Comparison of ENCODE assay signal across 2 cellular contexts in genomic region chr1:31593770-31594632, GRCh38.
A peak's percentile ranks its signal among the peaks of the same experiment; 100 is the strongest.
TF ChIP-seq lines count a peak whose summit lies in the region.

No MANE protein-coding gene starts in this region.

TF ChIP-seq in HEK293, 187 proteins besides CTCF, POLR2A, EP300 and RAD21 (continued from another document and continues in another):
- TF ChIP-seq ZNF843 (tag by site-specific recombination; IDR thresholded peaks at IDR 0.05): no peak
- TF ChIP-seq ZNF501 (tag by site-specific recombination; IDR thresholded peaks at IDR 0.05): no peak
- no peak for TF ChIP-seq ZNF658 (tag by site-specific recombination; IDR thresholded peaks at IDR 0.05)
- TF ChIP-seq ZNF366 (tag by site-specific recombination; conservative IDR thresholded peaks at IDR 0.05): peak; percentile 46
- no peak for TF ChIP-seq ZNF426 (tag by site-specific recombination; IDR thresholded peaks at IDR 0.05)
- TF ChIP-seq ZBTB7A (tag by site-specific recombination; IDR thresholded peaks at IDR 0.05; ENCODE audit: low read depth): no peak
- TF ChIP-seq ZNF571 (tag by site-specific recombination; IDR thresholded peaks at IDR 0.05): no peak
- TF ChIP-seq SETDB1 (IDR thresholded peaks at IDR 0.05; ENCODE audit: insufficient read length, low read length): no peak
- peak; percentile 53; the same call in 1 of the 2 replicates for TF ChIP-seq REST (tag by site-specific recombination; IDR thresholded peaks at IDR 0.05)
- TF ChIP-seq ZNF513 (tag by site-specific recombination; IDR thresholded peaks at IDR 0.05): no peak
- TF ChIP-seq SP7 (tag by site-specific recombination; IDR thresholded peaks at IDR 0.05): no peak
- peak; percentile 94 for TF ChIP-seq FEZF1 (tag by site-specific recombination; IDR thresholded peaks at IDR 0.05)
- TF ChIP-seq ZSCAN18 (tag by site-specific recombination; IDR thresholded peaks at IDR 0.05): no peak
- no peak for TF ChIP-seq GLI2 (tag by site-specific recombination; IDR thresholded peaks at IDR 0.05; ENCODE audit: borderline replicate concordance, low read depth)
- TF ChIP-seq ZNF37A (tag by site-specific recombination; IDR thresholded peaks at IDR 0.05): no peak
- TF ChIP-seq ZNF677 (tag by site-specific recombination; IDR thresholded peaks at IDR 0.05): no peak
- TF ChIP-seq TSHZ1 (tag by site-specific recombination; IDR thresholded peaks at IDR 0.05; ENCODE audit: borderline replicate concordance): no peak
- no peak for TF ChIP-seq ZNF202 (tag by site-specific recombination; IDR thresholded peaks at IDR 0.05; ENCODE audit: borderline replicate concordance)
- no peak for TF ChIP-seq ZBTB48 (tag by site-specific recombination; IDR thresholded peaks at IDR 0.05)
- no peak for TF ChIP-seq PRDM1 (tag by site-specific recombination; IDR thresholded peaks at IDR 0.05)
- no peak for TF ChIP-seq OSR2 (tag by site-specific recombination; IDR thresholded peaks at IDR 0.05)
- no peak for TF ChIP-seq ZFP69B (tag by site-specific recombination; IDR thresholded peaks at IDR 0.05)
- TF ChIP-seq KLF8 (tag by site-specific recombination; IDR thresholded peaks at IDR 0.05): no peak

TF ChIP-seq in endothelial cell of umbilical vein, 7 proteins besides CTCF, POLR2A, EP300 and RAD21 (continued from another document):
- TF ChIP-seq FOS (IDR thresholded peaks at IDR 0.05; ENCODE audit: borderline replicate concordance, insufficient read depth, low read length): no peak
- no peak for TF ChIP-seq GATA2 (IDR thresholded peaks at IDR 0.05; ENCODE audit: insufficient read depth, insufficient read length, low read depth, low read length)
- no peak for TF ChIP-seq MAX (IDR thresholded peaks at IDR 0.05; ENCODE audit: insufficient read depth, insufficient read length)
- TF ChIP-seq POLR2AphosphoS5 (IDR thresholded peaks at IDR 0.05; ENCODE audit: insufficient read depth, low read depth, low read length): no peak
- no peak for TF ChIP-seq EZH2 (IDR thresholded peaks at IDR 0.05; ENCODE audit: borderline replicate concordance, low read depth, low read length, severe bottlenecking)
